ENCODE assay signal across 23 cellular contexts in genomic region chr22:40685406-40685805, GRCh38. TPM values are rescaled to one million over a fixed set of nuclear protein-coding genes. Genes with fewer than 3 reads are reported as not detected.
DNase-seq lines count a peak whose midpoint lies in the region; ATAC-seq lines count a peak whose summit lies in the region.
"Had no signal": no experiment of that assay in that cellular context is flagged by ENCODE, and none has a peak within 500 bp of the region (broad histone marks: within the 10 kb centered on the region; RNA-seq: fewer than 3 reads in every experiment).

No MANE protein-coding gene starts in this region.

- POLR2A ChIA-PET in naive thymus-derived CD4-positive, alpha-beta T cell (lab: Charles Lee) = interaction anchor here (0.7 to 4.9 kb wide), 8 partner anchors 9 to 904 kb away, joined by 3 to 32 read pairs (median 5); partner anchors contain the start of gene PMM1

- peak overlapping the region; percentile 62 for H3K4me3 Mint-ChIP-seq in activated T-helper 17 cell treated with anti-CD3 and anti-CD28 coated beads, Interleukin-2, amount 50 U/mL, for 72 hours
- H3K4me3 Mint-ChIP-seq in naive thymus-derived CD4-positive, alpha-beta T cell = peak overlapping the region in 7 of 10 donors; percentile 71 to 89 (median 83)

- no peaks in the 10 kb centered on the region for H3K36me3 ChIP-seq in ES-I3 (ENCODE audit: insufficient read depth, low read length)
- no peaks in the 10 kb centered on the region for H3K36me3 ChIP-seq in KOPT-K1 (ENCODE audit: insufficient read depth, low read length)
- no peaks in the 10 kb centered on the region for H3K36me3 ChIP-seq in naive thymus-derived CD4-positive, alpha-beta T cell (ENCODE audit: control insufficient read depth in 2 of 3, insufficient read depth in 3 of 3, low read length in 3 of 3)
- H3K36me3 ChIP-seq: brain microvascular endothelial cell, HAP-1, SJSA1, tibial artery had no signal

- H3K9ac ChIP-seq in ES-I3 (ENCODE audit: low read depth, low read length) = peak overlapping the region; percentile 41

- H3K27me3 ChIP-seq in naive thymus-derived CD4-positive, alpha-beta T cell (ENCODE audit: control insufficient read depth in 2 of 2, insufficient read depth in 2 of 2, low read length in 2 of 2) = no peaks in the 10 kb centered on the region
- H3K27me3 ChIP-seq: BE2C, SJSA1 had no signal

- H3K4me1 Mint-ChIP-seq in activated T-helper 17 cell treated with anti-CD3 and anti-CD28 coated beads, Interleukin-2, amount 50 U/mL, for 72 hours = peaks cover 8% of the 10 kb centered on the region
- H3K4me1 Mint-ChIP-seq in naive thymus-derived CD4-positive, alpha-beta T cell = peaks cover 4 to 23% (median 6%) of the 10 kb centered on the region in 7 donors

- peak in 3 of 9 donors; percentile 11 to 24 (median 21) for DNase-seq in naive thymus-derived CD4-positive, alpha-beta T cell
- no peak for DNase-seq in HuH-7.5 (ENCODE audit: low spot score)
- no peak for DNase-seq in NCI-H1436 (lab: John Stamatoyannopoulos, UW)
- DNase-seq in NCI-H82 treated with DMSO at 0.1 percent for 48 hours (lab: John Stamatoyannopoulos, UW; ENCODE audit: unreplicated experiment) = no peak
- DNase-seq: activated gamma-delta T cell, BE2C, brain microvascular endothelial cell, DMS 273 treated with DMSO at 0.1 percent for 48 hours, KG1, naive B cell, NCI-H1092 treated with DMSO at 0.1 percent for 48 hours, NCI-H510A treated with DMSO at 0.1 percent for 48 hours, OCI-M1, tibial artery had no signal

- intact Hi-C loops in naive thymus-derived CD4-positive, alpha-beta T cell (cut with micrococcal nuclease) = no loop called here

- H3K9me3 ChIP-seq in ES-I3 (ENCODE audit: control insufficient read depth, insufficient read depth, low read length) = 0 out of 2 replicates have a peak, but pooled peaks cover 3% of the 10 kb centered on the region
- H3K9me3 ChIP-seq in KOPT-K1 (ENCODE audit: insufficient read depth, low read length, poor library complexity, severe bottlenecking) = no peaks in the 10 kb centered on the region
- no peaks in the 10 kb centered on the region for H3K9me3 ChIP-seq in naive thymus-derived CD4-positive, alpha-beta T cell (ENCODE audit: control insufficient read depth in 2 of 3, low read length in 3 of 3)
- H3K9me3 ChIP-seq: BE2C, HAP-1, SJSA1, tibial artery had no signal

- peak overlapping the region; percentile 42 for H3K27ac Mint-ChIP-seq in activated T-helper 17 cell treated with anti-CD3 and anti-CD28 coated beads, Interleukin-2, amount 50 U/mL, for 72 hours
- peak overlapping the region in 7 of 9 donors; percentile 45 to 95 (median 83) for H3K27ac Mint-ChIP-seq in naive thymus-derived CD4-positive, alpha-beta T cell
- H3K27ac Mint-ChIP-seq: naive B cell, progenitor cell of endocrine pancreas had no signal

- peak overlapping the region; percentile 60 for H3K4me3 ChIP-seq in naive thymus-derived CD4-positive, alpha-beta T cell (ENCODE audit: low read length)
- H3K4me3 ChIP-seq: HAP-1, lung, SJSA1, skin epidermis, tibial artery had no signal

- no peaks in the 10 kb centered on the region for H3K27me3 Mint-ChIP-seq in activated T-helper 17 cell treated with anti-CD3 and anti-CD28 coated beads, Interleukin-2, amount 50 U/mL, for 72 hours
- peaks cover 0 to 3% (median under 1%) of the 10 kb centered on the region in 5 donors for H3K27me3 Mint-ChIP-seq in naive thymus-derived CD4-positive, alpha-beta T cell

- H3K9me3 Mint-ChIP-seq in activated T-helper 17 cell treated with anti-CD3 and anti-CD28 coated beads, Interleukin-2, amount 50 U/mL, for 72 hours = no peaks in the 10 kb centered on the region
- no peaks in the 10 kb centered on the region for H3K9me3 Mint-ChIP-seq in naive thymus-derived CD4-positive, alpha-beta T cell
- H3K9me3 Mint-ChIP-seq: naive B cell had no signal

- H3K27ac ChIP-seq in KOPT-K1 (ENCODE audit: low read depth, low read length, poor library complexity, severe bottlenecking) = peak overlapping the region; percentile 80
- peak overlapping the region; percentile 58 for H3K27ac ChIP-seq in naive thymus-derived CD4-positive, alpha-beta T cell (ENCODE audit: low read depth, low read length)
- H3K27ac ChIP-seq: brain microvascular endothelial cell, SJSA1, tibial artery had no signal

- CTCF ChIA-PET in naive thymus-derived CD4-positive, alpha-beta T cell (lab: Charles Lee) = interaction anchor here (0.7 to 5.1 kb wide), 6 partner anchors 9 to 248 kb away, joined by 3 to 145 read pairs (median 5); no protein-coding TSS in a partner anchor

- no peak for ATAC-seq in activated T-helper 17 cell treated with anti-CD3 and anti-CD28 coated beads, Interleukin-2, amount 50 U/mL, for 72 hours (replicated peaks)
- ATAC-seq in naive thymus-derived CD4-positive, alpha-beta T cell = no peak
- ATAC-seq: esophagus mucosa had no signal

- peaks cover 33% of the 10 kb centered on the region for H3K4me1 ChIP-seq in ES-I3 (ENCODE audit: insufficient read depth, low read length)
- H3K4me1 ChIP-seq in naive thymus-derived CD4-positive, alpha-beta T cell (ENCODE audit: control insufficient read depth in 2 of 2, insufficient read depth in 2 of 2, low read length in 2 of 2) = peaks cover 0 to 6% of the 10 kb centered on the region in 2 donors

- no peaks in the 10 kb centered on the region for H3K36me3 Mint-ChIP-seq in activated T-helper 17 cell treated with anti-CD3 and anti-CD28 coated beads, Interleukin-2, amount 50 U/mL, for 72 hours (ENCODE audit: low read depth)
- no peaks in the 10 kb centered on the region for H3K36me3 Mint-ChIP-seq in naive thymus-derived CD4-positive, alpha-beta T cell
- H3K36me3 Mint-ChIP-seq: naive B cell had no signal

RNA-seq across cellular contexts. Expression of gene MCHR1, which starts 6.1 kb away (rescaled TPM):
- not detected for total RNA-seq in activated T-helper 17 cell treated with anti-CD3 and anti-CD28 coated beads, Interleukin-2, amount 50 U/mL, for 72 hours
- total RNA-seq in naive thymus-derived CD4-positive, alpha-beta T cell = not detected
- not detected for polyA plus RNA-seq in naive thymus-derived CD4-positive, alpha-beta T cell
- total RNA-seq: esophagus mucosa, SJSA1 had no signal

RNA-seq across cellular contexts. Expression of gene MRTFA, which starts 48.9 kb away (rescaled TPM):
- 10 to 100 TPM; 38.5 to 57.4 TPM for total RNA-seq in activated T-helper 17 cell treated with anti-CD3 and anti-CD28 coated beads, Interleukin-2, amount 50 U/mL, for 72 hours
- total RNA-seq in naive thymus-derived CD4-positive, alpha-beta T cell = 100 to 1,000 TPM in 3 of 5 experiments, 10 to 100 TPM in 2; 64.0 to 114 (median 104) TPM
- polyA plus RNA-seq in naive thymus-derived CD4-positive, alpha-beta T cell = 10 to 100 TPM; 17.6 to 35.4 TPM
